28 cellular contexts compared by ENCODE assay signal in genomic region chr2:236740506-236740905, GRCh38.
"Had no signal": no experiment of that assay in that cellular context is flagged by ENCODE, and none has a peak within 500 bp of the region (broad histone marks: within the 10 kb centered on the region; RNA-seq: fewer than 3 reads in every experiment).

No MANE protein-coding gene starts in this region.

- ATAC-seq: effector memory CD8-positive, alpha-beta T cell; heart right ventricle; left ventricle myocardium superior; lower lobe of right lung; mucosa of descending colon; natural killer cell treated with Interleukin-12 subunit alpha and Interleukin-12 subunit beta and Interleukin-15 and Interleukin-18, amount 100 ng/mL, for 72 hours; psoas muscle; stimulated activated effector memory CD8-positive, alpha-beta T cell treated with anti-CD3 and anti-CD28 coated beads, Interleukin-12 subunit alpha, Interleukin-12 subunit beta, amount 100 ng/mL, for 72 hours; upper lobe of right lung had no signal

- H3K4me1 ChIP-seq: psoas muscle, sigmoid colon, uterus had no signal

- H3K9me3 ChIP-seq: esophagus squamous epithelium, heart right ventricle, lower lobe of right lung, mucosa of descending colon, psoas muscle, sigmoid colon, testis, tibial artery, upper lobe of right lung, uterus had no signal

- H3K36me3 ChIP-seq: esophagus squamous epithelium, heart right ventricle, lower lobe of right lung, sigmoid colon, tibial artery, upper lobe of right lung, uterus had no signal

- H3K27me3 ChIP-seq: esophagus squamous epithelium, sigmoid colon, testis, tibial artery, upper lobe of right lung, uterus had no signal

- H3K27ac Mint-ChIP-seq: effector memory CD8-positive, alpha-beta T cell; natural killer cell treated with Interleukin-12 subunit alpha and Interleukin-12 subunit beta and Interleukin-15 and Interleukin-18, amount 100 ng/mL, for 72 hours; stimulated activated effector memory CD8-positive, alpha-beta T cell treated with anti-CD3 and anti-CD28 coated beads, Interleukin-12 subunit alpha, Interleukin-12 subunit beta, amount 100 ng/mL, for 72 hours had no signal

- H3K27ac ChIP-seq: esophagus squamous epithelium, heart right ventricle, lower lobe of right lung, psoas muscle, sigmoid colon, testis, tibial artery, upper lobe of right lung, uterus had no signal

- H3K4me3 Mint-ChIP-seq: effector memory CD8-positive, alpha-beta T cell; naive B cell; natural killer cell treated with Interleukin-12 subunit alpha and Interleukin-12 subunit beta and Interleukin-15 and Interleukin-18, amount 100 ng/mL, for 72 hours; neural crest cell; stimulated activated effector memory CD8-positive, alpha-beta T cell treated with anti-CD3 and anti-CD28 coated beads, Interleukin-12 subunit alpha, Interleukin-12 subunit beta, amount 100 ng/mL, for 72 hours had no signal

- H3K4me1 Mint-ChIP-seq: naive B cell; stimulated activated effector memory CD8-positive, alpha-beta T cell treated with anti-CD3 and anti-CD28 coated beads, Interleukin-12 subunit alpha, Interleukin-12 subunit beta, amount 100 ng/mL, for 72 hours had no signal

- H3K36me3 Mint-ChIP-seq: naive B cell; natural killer cell treated with Interleukin-12 subunit alpha and Interleukin-12 subunit beta and Interleukin-15 and Interleukin-18, amount 100 ng/mL, for 72 hours; stimulated activated effector memory CD8-positive, alpha-beta T cell treated with anti-CD3 and anti-CD28 coated beads, Interleukin-12 subunit alpha, Interleukin-12 subunit beta, amount 100 ng/mL, for 72 hours had no signal

- H3K4me3 ChIP-seq: esophagus squamous epithelium, heart right ventricle, lower lobe of right lung, mucosa of descending colon, psoas muscle, sigmoid colon, testis, tibial artery, upper lobe of right lung, uterus had no signal

- DNase-seq: cortex of kidney; effector memory CD8-positive, alpha-beta T cell; erythroblast; esophagus squamous epithelium; foreskin melanocyte; glutamatergic neuron; heart right ventricle; hippocampal formation; kidney glomerular epithelial cell; left ventricle myocardium superior; lower lobe of right lung; mucosa of descending colon; naive B cell; posterior cingulate gyrus; psoas muscle; right cardiac atrium; sigmoid colon; stimulated activated CD4-positive, alpha-beta T cell treated with anti-CD3 and anti-CD28 coated beads, Interleukin-2, amount 100 ng/mL, for 24 hours; stimulated activated CD4-positive, alpha-beta T cell treated with anti-CD3 and anti-CD28 coated beads, Interleukin-4, amount 100 ng/mL, for 24 hours; stimulated activated naive CD4-positive, alpha-beta T cell treated with Interleukin-2 at 50 U/mL for 16 hours; substantia nigra; testis; tibial artery; upper lobe of right lung; uterus had no signal

- H3K9me3 Mint-ChIP-seq: effector memory CD8-positive, alpha-beta T cell; natural killer cell treated with Interleukin-12 subunit alpha and Interleukin-12 subunit beta and Interleukin-15 and Interleukin-18, amount 100 ng/mL, for 72 hours; stimulated activated effector memory CD8-positive, alpha-beta T cell treated with anti-CD3 and anti-CD28 coated beads, Interleukin-12 subunit alpha, Interleukin-12 subunit beta, amount 100 ng/mL, for 72 hours had no signal
